ENCODE assay signal across 1 cellular context in the genomic region with DNA sequence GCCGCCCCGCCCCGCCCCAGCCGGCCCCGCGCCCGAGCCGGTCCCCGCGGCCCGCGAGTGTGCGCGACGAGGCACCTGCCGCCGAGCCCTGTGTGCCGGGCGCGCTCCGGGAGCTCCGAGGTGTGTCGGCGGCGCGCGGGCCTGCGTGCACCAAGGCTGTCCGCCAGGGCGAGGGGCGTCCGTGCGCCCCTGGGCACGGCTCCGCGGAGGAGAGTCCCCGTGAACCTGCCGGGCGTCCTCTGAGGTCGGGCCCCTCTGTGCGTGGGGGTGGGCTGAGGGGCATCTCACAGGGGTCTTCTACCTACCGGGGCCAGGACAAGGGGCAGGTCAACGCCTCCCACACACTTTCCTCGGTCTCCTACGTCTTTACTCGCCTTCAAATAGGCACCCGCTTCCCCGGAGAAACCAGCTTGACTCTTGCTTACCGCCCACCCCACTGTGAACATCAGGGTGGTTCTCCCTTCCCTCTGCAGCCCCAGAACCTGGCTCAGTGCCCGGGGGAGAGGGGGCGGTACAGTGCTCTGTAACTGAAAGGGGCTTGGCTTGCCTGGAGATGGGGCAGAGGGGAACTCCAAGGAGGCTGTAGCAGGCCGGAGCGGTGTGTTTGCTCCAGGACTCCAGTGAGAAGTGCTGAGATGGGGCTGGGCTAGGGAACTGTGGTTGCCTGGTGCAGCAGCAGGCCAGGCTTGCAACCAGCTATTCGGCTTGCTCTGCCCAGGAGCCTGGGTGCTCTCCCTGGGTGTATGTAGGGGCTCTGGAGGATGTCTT.
TF ChIP-seq lines count a peak whose summit lies in the region.

Gene SAMD10, minus strand, starts transcription at position 94 of the 768 bp plus-strand sequence. CDS start 175 bp downstream, outside the sequence.

TF ChIP-seq in H1, 55 proteins besides CTCF, POLR2A, EP300 and RAD21:
- TF ChIP-seq SUZ12 (IDR thresholded peaks at IDR 0.05; ENCODE audit: low read length), result no peak; the same call in 1 of the 2 replicates
- no peak for TF ChIP-seq EZH2 (IDR thresholded peaks at IDR 0.05; ENCODE audit: low read depth, low read length, severe bottlenecking)
- TF ChIP-seq BCL11A (IDR thresholded peaks at IDR 0.05; ENCODE audit: low read depth in 2 of 2, low read length in 2 of 2), result no peak
- TF ChIP-seq E2F6 (IDR thresholded peaks at IDR 0.05), result no peak
- no peak for TF ChIP-seq EGR1 (IDR thresholded peaks at IDR 0.05; ENCODE audit: borderline replicate concordance, low read depth, low read length)
- TF ChIP-seq TCF12 (IDR thresholded peaks at IDR 0.05; ENCODE audit: low read depth, low read length), result no peak
- TF ChIP-seq, protein P1, sequence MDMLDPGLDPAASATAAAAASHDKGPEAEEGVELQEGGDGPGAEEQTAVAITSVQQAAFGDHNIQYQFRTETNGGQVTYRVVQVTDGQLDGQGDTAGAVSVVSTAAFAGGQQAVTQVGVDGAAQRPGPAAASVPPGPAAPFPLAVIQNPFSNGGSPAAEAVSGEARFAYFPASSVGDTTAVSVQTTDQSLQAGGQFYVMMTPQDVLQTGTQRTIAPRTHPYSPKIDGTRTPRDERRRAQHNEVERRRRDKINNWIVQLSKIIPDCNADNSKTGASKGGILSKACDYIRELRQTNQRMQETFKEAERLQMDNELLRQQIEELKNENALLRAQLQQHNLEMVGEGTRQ (IDR thresholded peaks at IDR 0.05; ENCODE audit: low read length), result no peak
- no peak for TF ChIP-seq CBX5 (IDR thresholded peaks at IDR 0.05; ENCODE audit: low read depth, low read length)
- no peak for TF ChIP-seq SP4 (IDR thresholded peaks at IDR 0.05; ENCODE audit: low read length)
- TF ChIP-seq KDM4A (IDR thresholded peaks at IDR 0.05; ENCODE audit: low read depth, low read length, severe bottlenecking), result no peak
- no peak for TF ChIP-seq YY1 (IDR thresholded peaks at IDR 0.05; ENCODE audit: low read depth, low read length)
- no peak for TF ChIP-seq NANOG (IDR thresholded peaks at IDR 0.05; ENCODE audit: insufficient read depth, low read depth, low read length, poor library complexity, severe bottlenecking)
- TF ChIP-seq KDM5A (IDR thresholded peaks at IDR 0.05; ENCODE audit: low read length), result no peak
- TF ChIP-seq SP1 (IDR thresholded peaks at IDR 0.05; ENCODE audit: low read depth, low read length), result no peak
- TF ChIP-seq CHD7 (IDR thresholded peaks at IDR 0.05; ENCODE audit: insufficient replicate concordance, low read length), result no peak
- TF ChIP-seq CHD1 (IDR thresholded peaks at IDR 0.05; ENCODE audit: low read depth, low read length), result no peak
- TF ChIP-seq SRF (IDR thresholded peaks at IDR 0.05; ENCODE audit: low read depth, low read length), result no peak
- TF ChIP-seq FOSL1 (IDR thresholded peaks at IDR 0.05; ENCODE audit: insufficient read depth, low read depth, low read length), result no peak
- TF ChIP-seq SAP30 (IDR thresholded peaks at IDR 0.05; ENCODE audit: insufficient read depth, insufficient replicate concordance, low read length), result no peak
- TF ChIP-seq MAFK (IDR thresholded peaks at IDR 0.05; ENCODE audit: low read depth, low read length), result no peak
